In the genomic region with DNA sequence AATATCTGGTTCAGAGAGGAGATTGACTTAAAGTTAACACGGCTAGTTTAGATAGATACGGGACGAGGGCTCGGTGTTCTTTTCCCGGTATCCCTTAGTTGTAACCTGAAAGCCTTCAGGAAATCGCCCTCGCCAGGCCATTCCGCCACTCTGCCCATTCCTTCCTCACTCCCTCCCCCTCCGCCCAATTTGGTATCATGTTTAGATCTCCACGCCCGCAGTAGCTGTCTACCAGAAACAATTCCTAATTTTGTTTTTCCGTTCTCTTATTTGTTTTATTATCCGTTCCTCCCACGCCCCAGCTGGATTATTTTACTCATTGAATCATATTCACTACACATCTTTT, we compare ENCODE assay signal across 7 cellular contexts. TPM values are rescaled to one million over a fixed set of nuclear protein-coding genes. Genes with fewer than 3 reads are reported as not detected.
DNase-seq lines count a peak whose midpoint lies in the region; ATAC-seq, FAIRE-seq and TF ChIP-seq lines count a peak whose summit lies in the region.

No MANE protein-coding gene starts in this region.

- POLR2A ChIA-PET in HCT116 (lab: Charles Lee): interaction anchor here (0.7 kb wide), 1 partner anchor 39 kb away, joined by 3 read pairs; the partner anchor contains the start of gene METTL13

- peaks cover 34% of the 10 kb centered on the region for H3K4me1 Mint-ChIP-seq in astrocyte (ENCODE audit: low read depth, unreplicated experiment)

- H3K4me3 ChIP-seq in HCT116 (replicated peaks in 1 of 2; ENCODE audit: low read depth in 1 of 2, low read length in 2 of 2): peak overlapping the region; percentile 87 to 91
- peak overlapping the region; percentile 74 for H3K4me3 ChIP-seq in OCI-LY3 (ENCODE audit: low read length)
- peak overlapping the region; percentile 95 for H3K4me3 ChIP-seq in astrocyte (ENCODE audit: insufficient read depth, low read depth, low read length)
- peak overlapping the region; percentile 97 for H3K4me3 ChIP-seq in iPS-15b (ENCODE audit: low read depth, low read length)
- H3K4me3 ChIP-seq in skeletal muscle satellite cell (ENCODE audit: low read length): peak overlapping the region; percentile 98

- no peak for TF ChIP-seq POLR2A in HCT116 (IDR thresholded peaks at IDR 0.05; ENCODE audit: borderline replicate concordance, extremely low read depth, insufficient read depth, insufficient read length)

- no peak for TF ChIP-seq RAD21 in HCT116 (IDR thresholded peaks at IDR 0.05; ENCODE audit: low read depth)

- ATAC-seq in HCT116: peak; percentile 55

- TF ChIP-seq CTCF in HCT116 (IDR thresholded peaks at IDR 0.05 in 2 of 3, conservative IDR thresholded peaks at IDR 0.05 in 1 of 3; ENCODE audit: borderline replicate concordance in 1 of 3, insufficient read depth in 1 of 3, low read depth in 2 of 3, low read length in 2 of 3) (no peak), OCI-LY3 (IDR thresholded peaks at IDR 0.05; ENCODE audit: low read depth, low read length) (no peak), astrocyte (IDR thresholded peaks at IDR 0.05; ENCODE audit: insufficient read depth, low read depth, low read length) (no peak)

- no peaks in the 10 kb centered on the region for H3K9me3 Mint-ChIP-seq in astrocyte (ENCODE audit: unreplicated experiment)

- no peaks in the 10 kb centered on the region for H3K79me2 ChIP-seq in HCT116 (ENCODE audit: insufficient read depth, low read length)
- peaks cover 11% of the 10 kb centered on the region; the same call in 1 of the 2 replicates for H3K79me2 ChIP-seq in OCI-LY3 (ENCODE audit: low read length)
- peaks cover 26% of the 10 kb centered on the region for H3K79me2 ChIP-seq in astrocyte (ENCODE audit: insufficient read depth, low read length)

- no peak for FAIRE-seq in astrocyte (lab: Jason Lieb, UNC)

- no peaks in the 10 kb centered on the region for H3K27me3 ChIP-seq in HCT116 (ENCODE audit: insufficient read depth, low read length)
- no peaks in the 10 kb centered on the region for H3K27me3 ChIP-seq in OCI-LY3 (ENCODE audit: low read depth, low read length)
- H3K27me3 ChIP-seq in astrocyte (ENCODE audit: insufficient read depth, low read length): no peaks in the 10 kb centered on the region
- H3K27me3 ChIP-seq in iPS-15b (ENCODE audit: control insufficient read depth, insufficient read depth, low read length): no peaks in the 10 kb centered on the region
- no peaks in the 10 kb centered on the region for H3K27me3 ChIP-seq in skeletal muscle satellite cell (ENCODE audit: control insufficient read depth, insufficient read depth, low read length)

- CTCF ChIA-PET in HCT116 (lab: Charles Lee): no interaction called here

- RAD21 ChIA-PET in HCT116 (lab: Charles Lee; ENCODE audit: low non-redundant PET in 1 of 2, low total read pairs in 2 of 2, uncharacterized antibody in 2 of 2, unreplicated experiment in 2 of 2): no interaction called here

- intact Hi-C loops in HCT116 (cut with micrococcal nuclease): loop anchor here (5.0 kb wide), 1 partner anchor 40 kb away; the partner anchor contains the start of gene METTL13

- BruUV-seq in HCT116 (replicated peaks; lab: Mats Ljungman, UMichigan): TSS peak; percentile 87

- H3K9me3 ChIP-seq in ES-I3 (ENCODE audit: control insufficient read depth, insufficient read depth, low read length) (no peaks in the 10 kb centered on the region), HCT116 (ENCODE audit: control insufficient read depth in 1 of 2, insufficient read depth in 1 of 2, low read depth in 1 of 2, low read length in 2 of 2) (no peaks in the 10 kb centered on the region), OCI-LY3 (ENCODE audit: insufficient read depth, low read length) (no peaks in the 10 kb centered on the region), astrocyte (ENCODE audit: insufficient read depth, low read depth, low read length) (no peaks in the 10 kb centered on the region), iPS-15b (ENCODE audit: control insufficient read depth, insufficient read depth, low read length) (no peaks in the 10 kb centered on the region), skeletal muscle satellite cell (replicated peaks; ENCODE audit: low read length) (no peaks in the 10 kb centered on the region)

- H2AFZ ChIP-seq in HCT116 (ENCODE audit: low read depth, low read length, poor library complexity, severe bottlenecking) (peak overlapping the region; percentile 79), OCI-LY3 (ENCODE audit: low read depth, low read length) (peak overlapping the region; percentile 63), astrocyte (ENCODE audit: low read depth, low read length) (peak overlapping the region; percentile 91)

- DNase-seq in HCT116 (ENCODE audit: low read depth, low spot score) (no peak), astrocyte (ENCODE audit: low read depth) (peak; percentile 36), SIG-M5 (lab: John Stamatoyannopoulos, UW) (no peak)

- peak overlapping the region; percentile 82 for H3K27ac ChIP-seq in HCT116 (ENCODE audit: low read depth, low read length)
- peak overlapping the region; percentile 59 for H3K27ac ChIP-seq in OCI-LY3 (ENCODE audit: low read length)
- peak overlapping the region; percentile 95 for H3K27ac ChIP-seq in astrocyte (ENCODE audit: low read depth, low read length)

- no peaks in the 10 kb centered on the region for H3K36me3 ChIP-seq in ES-I3 (ENCODE audit: insufficient read depth, low read length)
- H3K36me3 ChIP-seq in HCT116 (ENCODE audit: control insufficient read depth in 1 of 2, insufficient read depth in 2 of 2, low read length in 2 of 2): no peaks in the 10 kb centered on the region
- H3K36me3 ChIP-seq in OCI-LY3 (replicated peaks; ENCODE audit: low read depth, low read length): no peaks in the 10 kb centered on the region
- no peaks in the 10 kb centered on the region for H3K36me3 ChIP-seq in astrocyte (ENCODE audit: insufficient read depth, low read length)
- no peaks in the 10 kb centered on the region for H3K36me3 ChIP-seq in iPS-15b (ENCODE audit: control insufficient read depth, insufficient read depth, low read length)
- H3K36me3 ChIP-seq in skeletal muscle satellite cell (ENCODE audit: insufficient read depth, low read length): peaks cover 3% of the 10 kb centered on the region

- H3K9ac ChIP-seq in ES-I3 (ENCODE audit: low read depth, low read length) (peak overlapping the region; percentile 91), HCT116 (ENCODE audit: low read length) (peak overlapping the region; percentile 74), OCI-LY3 (ENCODE audit: low read length) (peak overlapping the region; percentile 79), astrocyte (ENCODE audit: low read length) (peak overlapping the region; percentile 95), iPS-15b (ENCODE audit: low read depth, low read length) (peak overlapping the region; percentile 77), skeletal muscle satellite cell (ENCODE audit: low read depth, low read length) (peak overlapping the region; percentile 97)

- peak overlapping the region; percentile 95 for H3K4me3 Mint-ChIP-seq in astrocyte (ENCODE audit: unreplicated experiment)

- H3K27me3 Mint-ChIP-seq in astrocyte (ENCODE audit: low read depth, unreplicated experiment): no peaks in the 10 kb centered on the region

- peak overlapping the region; percentile 92 for H3K4me2 ChIP-seq in HCT116 (ENCODE audit: low read length)
- peak overlapping the region; percentile 88 for H3K4me2 ChIP-seq in OCI-LY3 (ENCODE audit: low read length)
- H3K4me2 ChIP-seq in astrocyte (ENCODE audit: low read length): peak overlapping the region; percentile 99
- H3K4me2 ChIP-seq in skeletal muscle satellite cell (ENCODE audit: low read length): peak overlapping the region; percentile 93

- H3K4me1 ChIP-seq in ES-I3 (ENCODE audit: insufficient read depth, low read length) (peaks cover 27% of the 10 kb centered on the region), HCT116 (ENCODE audit: control insufficient read depth in 1 of 2, insufficient read depth in 2 of 2, low read length in 2 of 2) (peaks cover 4 to 27% of the 10 kb centered on the region in 2 experiments; a peak in 3 of 4 replicates), OCI-LY3 (ENCODE audit: low read length) (peaks cover 17% of the 10 kb centered on the region), astrocyte (ENCODE audit: insufficient read depth, low read length) (peaks cover 32% of the 10 kb centered on the region), iPS-15b (ENCODE audit: control insufficient read depth, insufficient read depth, low read length) (peaks cover 12% of the 10 kb centered on the region), skeletal muscle satellite cell (ENCODE audit: control insufficient read depth, insufficient read depth, low read length) (peaks cover 33% of the 10 kb centered on the region)

- H3K36me3 Mint-ChIP-seq in astrocyte (ENCODE audit: low read depth, unreplicated experiment): no peaks in the 10 kb centered on the region

- H3K27ac Mint-ChIP-seq in astrocyte (ENCODE audit: unreplicated experiment): peak overlapping the region; percentile 96

- no peaks in the 10 kb centered on the region for H4K20me1 ChIP-seq in HCT116 (ENCODE audit: insufficient read depth)
- no peaks in the 10 kb centered on the region for H4K20me1 ChIP-seq in OCI-LY3 (ENCODE audit: insufficient read depth, low read length)
- H4K20me1 ChIP-seq in astrocyte (ENCODE audit: insufficient read depth, low read length): no peaks in the 10 kb centered on the region

- no peaks in the 10 kb centered on the region for H3K9me2 ChIP-seq in HCT116 (ENCODE audit: insufficient read depth)

TF ChIP-seq in HCT116, 20 proteins besides CTCF, POLR2A, EP300 and RAD21:
- no peak for TF ChIP-seq SIN3A (IDR thresholded peaks at IDR 0.05; ENCODE audit: low read depth)

RNA-seq across cellular contexts. Expression of gene VAMP4, which starts 0.7 kb away (rescaled TPM):
- total RNA-seq in HCT116 (2021; ENCODE audit: unreplicated experiment) (6.3 TPM), astrocyte (7.4 TPM in 2 replicates)
- 1.4 and 2.4 TPM in 2 replicates for polyA plus RNA-seq in HCT116 (2012)
- total RNA-seq in skeletal muscle satellite cell (2012; rRNA removed): 5.1 and 5.9 TPM in 2 replicates

RNA-seq across cellular contexts. Expression of gene METTL13, which starts 38.9 kb away (rescaled TPM):
- 33.9 TPM for total RNA-seq in HCT116 (2021; ENCODE audit: unreplicated experiment)
- polyA plus RNA-seq in HCT116 (2012): 27.8 and 29.2 TPM in 2 replicates
- total RNA-seq in astrocyte: 25.1 and 26.6 TPM in 2 replicates
- 16.5 and 21.0 TPM in 2 replicates for total RNA-seq in skeletal muscle satellite cell (2012; rRNA removed)
